In genomic region chr1:200526709-200527612, GRCh38 we compare ENCODE assay signal across 14 cellular contexts.
DNase-seq lines count a peak whose midpoint lies in the region; ATAC-seq and TF ChIP-seq lines count a peak whose summit lies in the region.
"Had no signal": no experiment of that assay in that cellular context is flagged by ENCODE, and none has a peak within 500 bp of the region (broad histone marks: within the 10 kb centered on the region; RNA-seq: fewer than 3 reads in every experiment).

No MANE protein-coding gene starts in this region.

- H3K4me3 ChIP-seq in upper lobe of right lung: no peak overlapping the region
- H3K4me3 ChIP-seq: body of pancreas had no signal

- no peak overlapping the region for H3K4me3 Mint-ChIP-seq in memory B cell
- H3K4me3 Mint-ChIP-seq: CD4-positive, alpha-beta memory T cell had no signal

- H3K27ac Mint-ChIP-seq in memory B cell: no peak overlapping the region
- H3K27ac Mint-ChIP-seq: CD4-positive, alpha-beta memory T cell had no signal

- H3K27me3 Mint-ChIP-seq in memory B cell: peaks cover 1% of the 10 kb centered on the region
- H3K27me3 Mint-ChIP-seq: CD4-positive, alpha-beta memory T cell had no signal

- H3K36me3 ChIP-seq in upper lobe of right lung: no peaks in the 10 kb centered on the region

- TF ChIP-seq CTCF in upper lobe of right lung (IDR thresholded peaks at IDR 0.05): no peak

- DNase-seq in NCI-H2081 treated with DMSO at 0.1 percent for 48 hours (lab: John Stamatoyannopoulos, UW) (peak; percentile 44), memory B cell (ENCODE audit: low spot score in 2 of 2) (no peak), upper lobe of right lung (no peak), cerebellum (ENCODE audit: low spot score) (no peak), COLO829 (ENCODE audit: low spot score) (no peak), KBM-7 (no peak)
- DNase-seq: activated CD8-positive, alpha-beta memory T cell treated with anti-CD3 and anti-CD28 coated beads, Interleukin-2, amount 50 U/mL, for 48 hours; body of pancreas; CD4-positive, alpha-beta memory T cell; hypothalamus; SHP77 treated with DMSO at 0.1 percent for 48 hours; stimulated activated CD4-positive, alpha-beta T cell treated with anti-CD3 and anti-CD28 coated beads, Interleukin-4, amount 100 ng/mL, for 1 hour had no signal

- peaks cover 8% of the 10 kb centered on the region for H3K4me1 Mint-ChIP-seq in memory B cell

- ATAC-seq in GM18511 (IDR thresholded peaks at IDR 0.05; ENCODE audit: unreplicated experiment) (peak; percentile 77), GM21825 (IDR thresholded peaks at IDR 0.05; ENCODE audit: unreplicated experiment) (peak; percentile 71), memory B cell (ENCODE audit: low read depth) (peak; percentile 53), upper lobe of right lung (no peak)
- ATAC-seq: body of pancreas had no signal

- peaks cover 3% of the 10 kb centered on the region for H3K4me1 ChIP-seq in upper lobe of right lung
- H3K4me1 ChIP-seq: body of pancreas had no signal

- in situ Hi-C loops in KBM-7 (cut with MboI; ENCODE audit: low pct_unique_long_range_greater_than_20kb, low sequenced_read_pairs): no loop called here

- no peak overlapping the region for H3K27ac ChIP-seq in upper lobe of right lung
- H3K27ac ChIP-seq: body of pancreas had no signal

- H3K9me3 Mint-ChIP-seq in memory B cell: no peaks in the 10 kb centered on the region
- H3K9me3 Mint-ChIP-seq: CD4-positive, alpha-beta memory T cell had no signal

- intact Hi-C loops in upper lobe of right lung (cut with DNase I): no loop called here

- H3K27me3 ChIP-seq in upper lobe of right lung: no peaks in the 10 kb centered on the region
- H3K27me3 ChIP-seq: body of pancreas had no signal

- no peaks in the 10 kb centered on the region for H3K36me3 Mint-ChIP-seq in memory B cell
- H3K36me3 Mint-ChIP-seq: CD4-positive, alpha-beta memory T cell had no signal

- H3K9me3 ChIP-seq in upper lobe of right lung: no peaks in the 10 kb centered on the region
- H3K9me3 ChIP-seq: body of pancreas had no signal
